ENCODE assay signal across 17 cellular contexts in the genomic region with DNA sequence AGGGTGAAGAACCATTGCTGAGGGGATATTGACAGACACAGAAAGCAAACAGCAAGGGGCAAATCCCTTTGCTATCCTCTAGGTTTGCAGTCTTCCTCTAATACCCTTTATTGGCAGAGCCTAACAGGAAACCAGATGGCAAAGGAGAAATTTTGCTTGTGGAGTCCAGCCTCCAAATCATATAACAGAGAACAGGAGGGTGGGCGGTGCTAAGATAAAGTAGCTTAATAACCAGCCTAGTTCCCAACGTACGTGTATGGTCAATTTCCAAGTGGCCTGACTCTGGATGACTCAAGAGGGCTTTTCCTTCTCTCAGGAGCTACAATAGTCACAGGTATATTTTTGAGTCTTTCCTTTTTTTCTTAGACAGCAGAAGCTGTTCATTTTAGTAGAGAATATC.
DNase-seq lines count a peak whose midpoint lies in the region; ATAC-seq and TF ChIP-seq lines count a peak whose summit lies in the region.
"Had no signal": no experiment of that assay in that cellular context is flagged by ENCODE, and none has a peak within 500 bp of the region (broad histone marks: within the 10 kb centered on the region; RNA-seq: fewer than 3 reads in every experiment).

No MANE protein-coding gene starts in this region.

- peaks cover 33% of the 10 kb centered on the region for H3K4me1 Mint-ChIP-seq in memory B cell

- H3K4me3 ChIP-seq in Loucy (ENCODE audit: low read length, poor library complexity, severe bottlenecking) (no peak overlapping the region), SU-DHL-6 (ENCODE audit: insufficient read depth, low read length, poor library complexity, severe bottlenecking) (no peak overlapping the region), upper lobe of right lung (peak overlapping the region; percentile 20)
- H3K4me3 ChIP-seq: BLaER1 had no signal

- ATAC-seq in memory B cell (ENCODE audit: low read depth) (no peak), upper lobe of right lung (peak; percentile 80), GM21723 (IDR thresholded peaks at IDR 0.05; ENCODE audit: unreplicated experiment) (no peak)
- ATAC-seq: HCT116, Panc1, Right ventricle myocardium inferior had no signal

- DNase-seq in memory B cell (ENCODE audit: low spot score in 2 of 2) (no peak), upper lobe of right lung (no peak), cerebellum (ENCODE audit: low spot score) (no peak), SIG-M5 (lab: John Stamatoyannopoulos, UW) (no peak)
- DNase-seq: CD8-positive, alpha-beta memory T cell; DMS153; EL; NCI-H1436 treated with DMSO at 0.1 percent for 48 hours; NCI-H345; NCI-H774 had no signal

- H3K4me3 Mint-ChIP-seq in memory B cell = no peak overlapping the region
- H3K4me3 Mint-ChIP-seq: CD8-positive, alpha-beta memory T cell had no signal

- TF ChIP-seq CTCF in Loucy (conservative IDR thresholded peaks at IDR 0.05; ENCODE audit: low read length) (no peak), SU-DHL-6 (IDR thresholded peaks at IDR 0.05; ENCODE audit: insufficient read depth, low read length, poor library complexity, severe bottlenecking) (no peak), upper lobe of right lung (IDR thresholded peaks at IDR 0.05) (no peak)

- H3K36me3 Mint-ChIP-seq in memory B cell = no peaks in the 10 kb centered on the region
- H3K36me3 Mint-ChIP-seq: CD8-positive, alpha-beta memory T cell had no signal

- peak overlapping the region; percentile 90 for H3K27ac Mint-ChIP-seq in memory B cell
- H3K27ac Mint-ChIP-seq: CD8-positive, alpha-beta memory T cell had no signal

- H3K4me2 ChIP-seq in Loucy (ENCODE audit: low read depth, low read length, poor library complexity, severe bottlenecking) = no peak overlapping the region
- peak overlapping the region; percentile 58 for H3K4me2 ChIP-seq in SU-DHL-6 (ENCODE audit: low read depth, low read length, poor library complexity, severe bottlenecking)
- H3K4me2 ChIP-seq: BLaER1 had no signal

- H3K9ac ChIP-seq in Loucy (ENCODE audit: low read depth, low read length, poor library complexity, severe bottlenecking) (no peak overlapping the region), SU-DHL-6 (ENCODE audit: low read length) (no peak overlapping the region)
- H3K9ac ChIP-seq: BLaER1 had no signal

- H3F3A ChIP-seq in Loucy (ENCODE audit: low read depth) (0 out of 2 replicates have a peak, but pooled peaks cover 2% of the 10 kb centered on the region), SU-DHL-6 (ENCODE audit: insufficient read depth) (no peaks in the 10 kb centered on the region)

- H3K36me3 ChIP-seq in Loucy (ENCODE audit: insufficient read depth, low read length) = no peaks in the 10 kb centered on the region
- no peaks in the 10 kb centered on the region for H3K36me3 ChIP-seq in SU-DHL-6 (ENCODE audit: low read length)
- H3K36me3 ChIP-seq in upper lobe of right lung = no peaks in the 10 kb centered on the region
- H3K36me3 ChIP-seq: BLaER1 had no signal

- H3K27ac ChIP-seq in SU-DHL-6 (ENCODE audit: low read depth, low read length) (no peak overlapping the region), upper lobe of right lung (peak overlapping the region; percentile 45)
- H3K27ac ChIP-seq: BLaER1 had no signal

- intact Hi-C loops in upper lobe of right lung (cut with DNase I) = no loop called here

- 0 out of 2 replicates have a peak overlapping the region, but pooled peaks have one; percentile 36 for H2AFZ ChIP-seq in Loucy (ENCODE audit: low read length)
- H2AFZ ChIP-seq in SU-DHL-6 (ENCODE audit: low read depth, low read length, severe bottlenecking) = no peak overlapping the region

- H3K9me2 ChIP-seq in Loucy (replicated peaks; ENCODE audit: low read depth, low read length) = no peaks in the 10 kb centered on the region
- no peaks in the 10 kb centered on the region for H3K9me2 ChIP-seq in SU-DHL-6 (replicated peaks; ENCODE audit: insufficient read depth, low read length)

- no peaks in the 10 kb centered on the region for H3K79me2 ChIP-seq in Loucy (ENCODE audit: insufficient read depth, low read length)
- no peaks in the 10 kb centered on the region for H3K79me2 ChIP-seq in SU-DHL-6 (ENCODE audit: insufficient read depth, low read length)

- H3K9me3 ChIP-seq in Loucy (ENCODE audit: insufficient read depth, low read depth, low read length) = no peaks in the 10 kb centered on the region; the same call in 1 of the 2 replicates
- H3K9me3 ChIP-seq in SU-DHL-6 (ENCODE audit: insufficient read depth, low read length) = no peaks in the 10 kb centered on the region
- H3K9me3 ChIP-seq in upper lobe of right lung = no peaks in the 10 kb centered on the region
- H3K9me3 ChIP-seq: BLaER1 had no signal

- no peaks in the 10 kb centered on the region for H3K9me3 Mint-ChIP-seq in memory B cell
- H3K9me3 Mint-ChIP-seq: CD8-positive, alpha-beta memory T cell had no signal

- H4K20me1 ChIP-seq in Loucy (ENCODE audit: insufficient read depth, low read length, poor library complexity, severe bottlenecking) (no peaks in the 10 kb centered on the region), SU-DHL-6 (ENCODE audit: low read depth, low read length) (no peaks in the 10 kb centered on the region)
- H4K20me1 ChIP-seq: BLaER1 had no signal

- peaks cover 21% of the 10 kb centered on the region for H3K4me1 ChIP-seq in Loucy (ENCODE audit: insufficient read depth, low read length, poor library complexity, severe bottlenecking)
- no peaks in the 10 kb centered on the region for H3K4me1 ChIP-seq in upper lobe of right lung

- no peaks in the 10 kb centered on the region for H3K27me3 ChIP-seq in Loucy (ENCODE audit: insufficient read depth, low read length, poor library complexity, severe bottlenecking)
- no peaks in the 10 kb centered on the region for H3K27me3 ChIP-seq in SU-DHL-6 (ENCODE audit: low read length)
- no peaks in the 10 kb centered on the region for H3K27me3 ChIP-seq in upper lobe of right lung
- H3K27me3 ChIP-seq: BLaER1 had no signal

- no peaks in the 10 kb centered on the region for H3K27me3 Mint-ChIP-seq in memory B cell
